1 cellular context compared by ENCODE assay signal in the genomic region with DNA sequence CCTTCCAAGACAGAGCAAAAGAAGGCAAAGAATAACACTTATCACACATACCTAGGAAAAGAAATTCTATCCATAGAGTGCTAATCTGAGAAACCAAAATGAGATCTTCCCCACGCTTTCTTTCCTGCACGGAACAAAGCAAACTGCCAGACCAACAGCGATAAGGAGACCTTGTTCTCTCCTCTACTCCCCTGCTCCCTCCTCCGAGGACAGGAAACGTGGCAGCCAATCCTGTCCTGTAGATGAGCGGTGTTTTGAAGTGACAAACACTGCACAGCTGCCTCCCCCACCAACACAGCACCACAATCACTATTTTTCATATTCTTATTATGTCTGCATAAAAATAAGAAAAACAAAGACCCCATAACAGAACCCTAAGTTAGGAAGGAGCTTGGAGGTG.
TF ChIP-seq lines count a peak whose summit lies in the region.

No MANE protein-coding gene starts in this region.

TF ChIP-seq in H1, 55 proteins besides CTCF, POLR2A, EP300 and RAD21:
- TF ChIP-seq PHF8 (conservative IDR thresholded peaks at IDR 0.05; ENCODE audit: low read depth, low read length) (no peak), SUZ12 (IDR thresholded peaks at IDR 0.05; ENCODE audit: low read length) (no peak), RBBP5 (IDR thresholded peaks at IDR 0.05; ENCODE audit: borderline replicate concordance, low read depth, low read length) (no peak), ASH2L (IDR thresholded peaks at IDR 0.05; ENCODE audit: low read length) (no peak), CTBP2 (IDR thresholded peaks at IDR 0.05; ENCODE audit: borderline replicate concordance, insufficient read depth, insufficient read length, low read length) (no peak), TAF1 (IDR thresholded peaks at IDR 0.05; ENCODE audit: low read depth, low read length) (no peak), SAP30 (IDR thresholded peaks at IDR 0.05; ENCODE audit: insufficient read depth, insufficient replicate concordance, low read length) (no peak), CREB1 (IDR thresholded peaks at IDR 0.05) (no peak), GABPA (IDR thresholded peaks at IDR 0.05; ENCODE audit: borderline replicate concordance, insufficient read depth, low read length) (no peak), EGR1 (IDR thresholded peaks at IDR 0.05; ENCODE audit: borderline replicate concordance, low read depth, low read length) (no peak), KDM1A (IDR thresholded peaks at IDR 0.05; ENCODE audit: borderline replicate concordance, low read length) (no peak), SIX5 (IDR thresholded peaks at IDR 0.05; ENCODE audit: low read depth, low read length) (no peak), POU5F1 (IDR thresholded peaks at IDR 0.05; ENCODE audit: low read depth, low read length) (no peak), ZNF274 (IDR thresholded peaks at IDR 0.05; ENCODE audit: borderline replicate concordance, extremely low read depth, low read length) (no peak), NANOG (IDR thresholded peaks at IDR 0.05; ENCODE audit: insufficient read depth, low read depth, low read length, poor library complexity, severe bottlenecking) (no peak), CHD7 (IDR thresholded peaks at IDR 0.05; ENCODE audit: insufficient replicate concordance, low read length) (no peak), JUND (IDR thresholded peaks at IDR 0.05; ENCODE audit: low read length) (no peak), TBP (IDR thresholded peaks at IDR 0.05; ENCODE audit: low read depth, low read length) (no peak), SP1 (IDR thresholded peaks at IDR 0.05; ENCODE audit: low read depth, low read length) (no peak)
- TF ChIP-seq, protein P1, sequence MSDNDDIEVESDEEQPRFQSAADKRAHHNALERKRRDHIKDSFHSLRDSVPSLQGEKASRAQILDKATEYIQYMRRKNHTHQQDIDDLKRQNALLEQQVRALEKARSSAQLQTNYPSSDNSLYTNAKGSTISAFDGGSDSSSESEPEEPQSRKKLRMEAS (IDR thresholded peaks at IDR 0.05): no peak
